Comparison of ENCODE assay signal across 23 cellular contexts in genomic region chr4:143410015-143410414, GRCh38.
"Had no signal": no experiment of that assay in that cellular context is flagged by ENCODE, and none has a peak within 500 bp of the region (broad histone marks: within the 10 kb centered on the region; RNA-seq: fewer than 3 reads in every experiment).

No MANE protein-coding gene starts in this region.

- H3K9me3 ChIP-seq: adrenal gland, heart right ventricle, left lung, neutrophil, ovary, prostate gland, right atrium auricular region, transverse colon had no signal

- H3K27ac Mint-ChIP-seq: activated naive CD8-positive, alpha-beta T cell; activated T-cell treated with anti-CD3 and anti-CD28 coated beads, Interleukin-2, amount 50 U/mL, for 24 hours; activated T-helper 2 cell treated with anti-CD3 and anti-CD28 coated beads, Interferon-gamma antibody, Interleukin-2, Interleukin-4, amounts not matched to agents 10 μg/mL and 5 μg/mL and 100 μg/mL, durations not matched to agents 14 hours and 24 hours and 36 hours; natural killer cell; stimulated activated naive CD8-positive, alpha-beta T cell treated with anti-CD3 and anti-CD28 coated beads, Interleukin-15, Interleukin-2, amounts not matched to agents 100 ng/mL and 50 ng/mL, for 24 hours; T-helper 1 cell treated with Interleukin-12 subunit alpha and Interleukin-12 subunit beta and Interleukin-4 antibody, amounts not matched to agents 30 μg/mL and 1 μg/mL, for 36 hours; WTC11 had no signal

- H3K27ac ChIP-seq: left lung, neutrophil, ovary, prostate gland, right atrium auricular region had no signal

- ATAC-seq: heart right ventricle, left lung, natural killer cell, WTC11 had no signal

- H3K27me3 ChIP-seq: adrenal gland, heart right ventricle, left lung, neutrophil, ovary, right atrium auricular region, transverse colon had no signal

- DNase-seq: activated CD4-positive, alpha-beta T cell treated with anti-CD3 and anti-CD28 coated beads, Interleukin-2, amount 50 U/mL, for 4 hours; activated CD8-positive, alpha-beta memory T cell treated with anti-CD3 and anti-CD28 coated beads for 24 hours; activated CD8-positive, alpha-beta memory T cell treated with anti-CD3 and anti-CD28 coated beads, Interleukin-2, amount 50 U/mL, for 4 hours; activated naive CD4-positive, alpha-beta T cell; activated T-cell treated with anti-CD3 and anti-CD28 coated beads, Interleukin-2, amount 50 U/mL, for 24 hours; adrenal gland; cerebellar nuclear complex; effector CD4-positive, alpha-beta T cell; heart right ventricle; left lung; natural killer cell; ovary; stimulated activated CD4-positive, alpha-beta T cell treated with anti-CD3 and anti-CD28 coated beads, Interleukin-12 subunit alpha, Interleukin-12 subunit beta, amount 100 ng/mL, for 4 hours; T1000; transverse colon had no signal

- H3K9me3 Mint-ChIP-seq: activated T-cell treated with anti-CD3 and anti-CD28 coated beads, Interleukin-2, amount 50 U/mL, for 24 hours; activated T-helper 2 cell treated with anti-CD3 and anti-CD28 coated beads, Interferon-gamma antibody, Interleukin-2, Interleukin-4, amounts not matched to agents 10 μg/mL and 5 μg/mL and 100 μg/mL, durations not matched to agents 14 hours and 24 hours and 36 hours; natural killer cell; stimulated activated naive CD8-positive, alpha-beta T cell treated with anti-CD3 and anti-CD28 coated beads, Interleukin-15, Interleukin-2, amounts not matched to agents 100 ng/mL and 50 ng/mL, for 24 hours; T-helper 1 cell treated with Interleukin-12 subunit alpha and Interleukin-12 subunit beta and Interleukin-4 antibody, amounts not matched to agents 30 μg/mL and 1 μg/mL, for 36 hours; WTC11 had no signal

- H3K4me1 ChIP-seq: prostate gland had no signal

- H3K36me3 Mint-ChIP-seq: activated naive CD8-positive, alpha-beta T cell; natural killer cell; WTC11 had no signal

- H3K36me3 ChIP-seq: adrenal gland, left lung, neutrophil, ovary, prostate gland, right atrium auricular region, transverse colon had no signal

- H3K4me3 Mint-ChIP-seq: activated naive CD8-positive, alpha-beta T cell; activated T-cell treated with anti-CD3 and anti-CD28 coated beads, Interleukin-2, amount 50 U/mL, for 24 hours; natural killer cell; stimulated activated naive CD8-positive, alpha-beta T cell treated with anti-CD3 and anti-CD28 coated beads, Interleukin-15, Interleukin-2, amounts not matched to agents 100 ng/mL and 50 ng/mL, for 24 hours; T-helper 1 cell treated with Interleukin-12 subunit alpha and Interleukin-12 subunit beta and Interleukin-4 antibody, amounts not matched to agents 30 μg/mL and 1 μg/mL, for 36 hours; WTC11 had no signal

- H3K4me3 ChIP-seq: adrenal gland, heart right ventricle, left lung, ovary, prostate gland, right atrium auricular region, transverse colon had no signal
